1 cellular context compared by ENCODE assay signal in the genomic region with DNA sequence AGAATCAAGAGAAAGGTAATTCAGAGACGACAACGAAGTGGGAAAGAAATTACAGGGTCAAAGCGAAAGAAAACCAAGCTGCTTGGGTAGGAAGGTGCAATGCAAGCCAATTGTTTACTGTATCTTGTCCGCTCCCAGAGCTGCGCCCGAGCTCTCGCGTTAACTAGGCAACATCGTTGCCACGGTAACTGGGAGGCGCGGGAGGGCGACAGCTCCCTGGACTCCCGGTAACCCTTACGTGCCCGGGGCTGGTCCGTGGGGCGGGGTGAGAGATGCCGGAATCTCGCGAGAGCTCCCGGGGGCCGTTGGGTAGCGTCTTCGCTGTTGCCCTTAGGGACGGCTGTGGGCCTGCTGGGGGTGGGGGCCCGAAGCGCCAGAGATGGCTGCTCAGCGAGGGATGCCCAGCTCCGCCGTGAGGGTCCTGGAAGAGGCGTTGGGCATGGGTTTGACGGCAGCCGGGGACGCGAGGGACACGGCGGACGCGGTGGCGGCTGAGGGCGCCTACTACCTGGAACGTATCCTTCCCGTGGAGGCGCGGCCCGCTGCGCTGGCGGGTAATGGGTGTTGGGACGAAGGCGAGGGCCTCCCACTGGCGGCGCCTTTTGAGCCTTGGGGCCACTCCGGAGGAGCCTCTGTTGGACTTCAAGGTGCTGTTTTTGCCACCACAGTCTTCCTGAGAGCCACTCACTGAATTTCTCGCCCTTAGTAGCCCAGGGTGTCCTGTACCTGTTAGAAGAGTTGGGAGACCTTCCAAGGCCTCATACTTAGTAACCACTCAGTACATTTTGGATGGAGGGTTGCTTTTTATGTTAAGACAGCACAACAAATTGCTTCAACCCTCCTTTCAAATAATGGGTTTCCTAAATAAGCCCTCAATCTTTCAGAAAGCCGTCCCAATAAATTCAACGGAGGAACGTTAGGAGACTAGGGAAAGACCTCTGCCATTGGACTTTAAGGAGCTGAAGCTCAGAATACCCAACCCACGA.
TF ChIP-seq lines count a peak whose summit lies in the region.

A gene (plus strand): TSS at position 360 of the 986 bp plus-strand sequence.

TF ChIP-seq in PFSK-1, 5 proteins besides CTCF, POLR2A, EP300 and RAD21:
- peak; percentile 57; the same call in 1 of the 2 replicates for TF ChIP-seq TAF1 (IDR thresholded peaks at IDR 0.05; ENCODE audit: borderline replicate concordance, insufficient read depth, low read length)
- TF ChIP-seq FOXP2 (optimal IDR thresholded peaks at IDR 0.05; ENCODE audit: borderline replicate concordance, extremely low read depth, extremely low read length, insufficient read depth), result peak; percentile 87
- TF ChIP-seq, protein P1, sequence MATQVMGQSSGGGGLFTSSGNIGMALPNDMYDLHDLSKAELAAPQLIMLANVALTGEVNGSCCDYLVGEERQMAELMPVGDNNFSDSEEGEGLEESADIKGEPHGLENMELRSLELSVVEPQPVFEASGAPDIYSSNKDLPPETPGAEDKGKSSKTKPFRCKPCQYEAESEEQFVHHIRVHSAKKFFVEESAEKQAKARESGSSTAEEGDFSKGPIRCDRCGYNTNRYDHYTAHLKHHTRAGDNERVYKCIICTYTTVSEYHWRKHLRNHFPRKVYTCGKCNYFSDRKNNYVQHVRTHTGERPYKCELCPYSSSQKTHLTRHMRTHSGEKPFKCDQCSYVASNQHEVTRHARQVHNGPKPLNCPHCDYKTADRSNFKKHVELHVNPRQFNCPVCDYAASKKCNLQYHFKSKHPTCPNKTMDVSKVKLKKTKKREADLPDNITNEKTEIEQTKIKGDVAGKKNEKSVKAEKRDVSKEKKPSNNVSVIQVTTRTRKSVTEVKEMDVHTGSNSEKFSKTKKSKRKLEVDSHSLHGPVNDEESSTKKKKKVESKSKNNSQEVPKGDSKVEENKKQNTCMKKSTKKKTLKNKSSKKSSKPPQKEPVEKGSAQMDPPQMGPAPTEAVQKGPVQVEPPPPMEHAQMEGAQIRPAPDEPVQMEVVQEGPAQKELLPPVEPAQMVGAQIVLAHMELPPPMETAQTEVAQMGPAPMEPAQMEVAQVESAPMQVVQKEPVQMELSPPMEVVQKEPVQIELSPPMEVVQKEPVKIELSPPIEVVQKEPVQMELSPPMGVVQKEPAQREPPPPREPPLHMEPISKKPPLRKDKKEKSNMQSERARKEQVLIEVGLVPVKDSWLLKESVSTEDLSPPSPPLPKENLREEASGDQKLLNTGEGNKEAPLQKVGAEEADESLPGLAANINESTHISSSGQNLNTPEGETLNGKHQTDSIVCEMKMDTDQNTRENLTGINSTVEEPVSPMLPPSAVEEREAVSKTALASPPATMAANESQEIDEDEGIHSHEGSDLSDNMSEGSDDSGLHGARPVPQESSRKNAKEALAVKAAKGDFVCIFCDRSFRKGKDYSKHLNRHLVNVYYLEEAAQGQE (IDR thresholded peaks at IDR 0.05; ENCODE audit: insufficient read depth in 1 of 2, low read depth in 2 of 2, low read length in 2 of 2), result no peak
- TF ChIP-seq SIN3A (IDR thresholded peaks at IDR 0.05; ENCODE audit: borderline replicate concordance, insufficient read depth, low read length), result peak; percentile 91; the same call in 1 of the 2 replicates
- TF ChIP-seq POLR2AphosphoS5 (IDR thresholded peaks at IDR 0.05; ENCODE audit: low read depth, low read length), result peak; percentile 55
